26 cellular contexts compared by ENCODE assay signal in the genomic region with DNA sequence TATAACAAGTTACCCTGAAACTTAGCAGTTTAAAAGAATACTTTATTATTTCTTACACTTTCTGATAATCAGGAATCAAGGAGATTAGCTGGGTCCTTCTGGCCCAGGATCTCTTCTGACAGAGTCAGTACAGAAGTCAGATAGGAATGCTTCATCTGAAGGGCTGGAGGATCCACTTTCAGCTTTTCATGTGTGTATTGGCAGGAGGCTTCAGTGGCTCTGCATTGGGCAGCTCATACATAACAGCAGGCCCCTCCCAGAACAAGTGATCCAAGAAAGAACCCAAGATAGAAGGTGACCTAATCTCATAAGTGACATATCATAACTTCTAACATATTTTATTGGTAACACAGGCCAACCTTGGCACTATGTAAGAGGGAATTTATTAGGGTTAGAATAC.
"Had no signal": no experiment of that assay in that cellular context is flagged by ENCODE, and none has a peak within 500 bp of the region (broad histone marks: within the 10 kb centered on the region; RNA-seq: fewer than 3 reads in every experiment).

No MANE protein-coding gene starts in this region.

- H3K4me1 ChIP-seq: stomach, suprapubic skin, testis, tibial artery, tibial nerve, transverse colon, upper lobe of left lung, upper lobe of right lung, uterus, vagina had no signal

- DNase-seq: stimulated activated CD4-positive, alpha-beta T cell treated with anti-CD3 and anti-CD28 coated beads, Interleukin-2, amount 100 ng/mL, for 48 hours; stimulated activated CD4-positive, alpha-beta T cell treated with anti-CD3 and anti-CD28 coated beads, Interleukin-4, amount 100 ng/mL, for 1 hour; stimulated activated CD4-positive, alpha-beta T cell treated with anti-CD3 and anti-CD28 coated beads, Interleukin-4, amount 100 ng/mL, for 24 hours; stimulated activated CD4-positive, alpha-beta T cell treated with anti-CD3 and anti-CD28 coated beads, Interleukin-4, amount 100 ng/mL, for 4 hours; stimulated activated CD8-positive, alpha-beta memory T cell treated with anti-CD3 and anti-CD28 coated beads, Interleukin-4, amount 100 ng/mL, for 48 hours; stimulated activated naive B cell treated with anti-CD40 and anti-IgM and Interleukin-4, amounts not matched to agents 10 μg/mL and 1 μg/mL and 100 μg/mL, for 72 hours; stimulated activated naive CD4-positive, alpha-beta T cell; stimulated activated naive CD4-positive, alpha-beta T cell treated with Interleukin-2 at 50 U/mL for 16 hours; stimulated activated naive CD8-positive, alpha-beta T cell treated with anti-CD3 and anti-CD28 coated beads, Interleukin-15, amount 100 ng/mL, for 72 hours; stimulated activated naive CD8-positive, alpha-beta T cell treated with anti-CD3 and anti-CD28 coated beads, Interleukin-15, Interleukin-2, amounts not matched to agents 100 U/mL and 50 U/mL, for 24 hours; stomach; substantia nigra; testis; thyroid gland; tibial artery; transverse colon; trophoblast cell; upper lobe of left lung; upper lobe of right lung; uterus had no signal

- ATAC-seq: stimulated activated effector memory CD8-positive, alpha-beta T cell treated with anti-CD3 and anti-CD28 coated beads, Interleukin-12 subunit alpha, Interleukin-12 subunit beta, amount 100 ng/mL, for 72 hours; stimulated activated memory B cell treated with anti-CD40 and anti-IgM and Interleukin-4, amounts not matched to agents 10 μg/mL and 1 μg/mL and 100 μg/mL, for 72 hours; stimulated activated naive B cell treated with anti-CD40 and anti-IgM and Interleukin-4, amounts not matched to agents 10 μg/mL and 1 μg/mL and 100 μg/mL, for 72 hours; stimulated activated naive CD8-positive, alpha-beta T cell treated with anti-CD3 and anti-CD28 coated beads, Interleukin-15, amount 100 ng/mL, for 72 hours; stimulated activated naive CD8-positive, alpha-beta T cell treated with anti-CD3 and anti-CD28 coated beads, Interleukin-15, Interleukin-2, amounts not matched to agents 100 U/mL and 50 U/mL, for 24 hours; upper lobe of right lung had no signal

- H3K4me3 ChIP-seq: stomach, suprapubic skin, testis, thoracic aorta, thyroid gland, tibial artery, tibial nerve, transverse colon, upper lobe of left lung, upper lobe of right lung, uterus, vagina had no signal

- H3K9me3 ChIP-seq: testis, thoracic aorta, thyroid gland, tibial artery, tibial nerve, transverse colon, upper lobe of left lung, upper lobe of right lung, uterus, vagina had no signal

- H3K36me3 ChIP-seq: stomach, suprapubic skin, thoracic aorta, thyroid gland, tibial artery, tibial nerve, transverse colon, upper lobe of left lung, upper lobe of right lung, uterus, vagina had no signal

- H3K27ac ChIP-seq: stomach, suprapubic skin, testis, thoracic aorta, thyroid gland, tibial artery, tibial nerve, transverse colon, upper lobe of left lung, upper lobe of right lung, uterus, vagina had no signal

- H3K27me3 ChIP-seq: stomach, suprapubic skin, testis, thyroid gland, tibial artery, tibial nerve, transverse colon, upper lobe of left lung, upper lobe of right lung, uterus, vagina had no signal
